21 cellular contexts compared by ENCODE assay signal in genomic region chr2:232482301-232483238, GRCh38. TPM values are rescaled to one million over a fixed set of nuclear protein-coding genes. Genes with fewer than 3 reads are reported as not detected.
"Had no signal": no experiment of that assay in that cellular context is flagged by ENCODE, and none has a peak within 500 bp of the region (broad histone marks: within the 10 kb centered on the region; RNA-seq: fewer than 3 reads in every experiment).

No MANE protein-coding gene starts in this region.

- H3K27ac ChIP-seq: foreskin keratinocyte, neural progenitor cell, parathyroid adenoma, skin epidermis, tibial artery, vagina had no signal

- DNase-seq: activated CD4-positive, alpha-beta T cell treated with anti-CD3 and anti-CD28 coated beads, Interleukin-2, amount 50 U/mL, for 1 hour; cortex of kidney; effector CD8-positive, alpha-beta T cell; foreskin keratinocyte; glutamatergic neuron; kidney glomerular epithelial cell; midbrain; stimulated activated CD4-positive, alpha-beta T cell treated with anti-CD3 and anti-CD28 coated beads, Interleukin-4, amount 100 ng/mL, for 24 hours; stimulated activated naive CD4-positive, alpha-beta T cell; SW 1271 had no signal

- H3K4me2 ChIP-seq: neural progenitor cell had no signal

- ATAC-seq: activated T-helper 17 cell treated with anti-CD3 and anti-CD28 coated beads, Interleukin-2, amount 50 U/mL, for 72 hours; foreskin keratinocyte had no signal

- H3K4me1 ChIP-seq: foreskin keratinocyte, parathyroid adenoma had no signal

- H3K4me3 ChIP-seq: lung, neural progenitor cell, skin epidermis, tibial artery, vagina had no signal

- H3K79me2 ChIP-seq: parathyroid adenoma had no signal

- H3K36me3 ChIP-seq: neural progenitor cell, tibial artery, vagina had no signal

- H2AFZ ChIP-seq: neural progenitor cell, parathyroid adenoma had no signal

- H3K9ac ChIP-seq: neural progenitor cell, parathyroid adenoma had no signal

- H3K9me3 ChIP-seq: tibial artery, vagina had no signal

RNA-seq across cellular contexts. Expression of gene ECEL1, which starts 5.1 kb away (rescaled TPM):
- total RNA-seq: activated T-helper 17 cell treated with anti-CD3 and anti-CD28 coated beads, Interleukin-2, amount 50 U/mL, for 72 hours; foreskin keratinocyte; subcutaneous adipose tissue; vagina had no signal
- polyA plus RNA-seq: foreskin keratinocyte had no signal

RNA-seq across cellular contexts. Expression of gene ALPI, which starts 26.6 kb away (rescaled TPM):
- total RNA-seq: activated CD8-positive, alpha-beta memory T cell treated with anti-CD3 and anti-CD28 coated beads for 36 hours; activated T-helper 17 cell treated with anti-CD3 and anti-CD28 coated beads, Interleukin-2, amount 50 U/mL, for 72 hours; foreskin keratinocyte; lung; renal cortical epithelial cell; subcutaneous adipose tissue; T-helper 2 cell treated with Interferon-gamma antibody and Interleukin-4, amounts not matched to agents 100 ng/mL and 5 ng/mL, for 36 hours; vagina had no signal
- polyA plus RNA-seq: foreskin keratinocyte, lung had no signal

RNA-seq across cellular contexts. Expression of gene PRSS56, which starts 37.6 kb away (rescaled TPM):
- total RNA-seq: activated CD8-positive, alpha-beta memory T cell treated with anti-CD3 and anti-CD28 coated beads for 36 hours; activated T-helper 17 cell treated with anti-CD3 and anti-CD28 coated beads, Interleukin-2, amount 50 U/mL, for 72 hours; foreskin keratinocyte; lung; renal cortical epithelial cell; subcutaneous adipose tissue; T-helper 2 cell treated with Interferon-gamma antibody and Interleukin-4, amounts not matched to agents 100 ng/mL and 5 ng/mL, for 36 hours; vagina had no signal
- polyA plus RNA-seq: foreskin keratinocyte, lung had no signal

RNA-seq across cellular contexts. Expression of gene CHRND, which starts 43.4 kb away (rescaled TPM):
- total RNA-seq: activated CD8-positive, alpha-beta memory T cell treated with anti-CD3 and anti-CD28 coated beads for 36 hours; activated T-helper 17 cell treated with anti-CD3 and anti-CD28 coated beads, Interleukin-2, amount 50 U/mL, for 72 hours; foreskin keratinocyte; lung; renal cortical epithelial cell; subcutaneous adipose tissue; T-helper 2 cell treated with Interferon-gamma antibody and Interleukin-4, amounts not matched to agents 100 ng/mL and 5 ng/mL, for 36 hours; vagina had no signal
- polyA plus RNA-seq: foreskin keratinocyte, lung had no signal

RNA-seq across cellular contexts. Expression of gene CHRNG, which starts 56.9 kb away (rescaled TPM):
- total RNA-seq: activated CD8-positive, alpha-beta memory T cell treated with anti-CD3 and anti-CD28 coated beads for 36 hours; activated T-helper 17 cell treated with anti-CD3 and anti-CD28 coated beads, Interleukin-2, amount 50 U/mL, for 72 hours; foreskin keratinocyte; lung; renal cortical epithelial cell; subcutaneous adipose tissue; T-helper 2 cell treated with Interferon-gamma antibody and Interleukin-4, amounts not matched to agents 100 ng/mL and 5 ng/mL, for 36 hours; vagina had no signal
- polyA plus RNA-seq: foreskin keratinocyte, lung had no signal
